In genomic region chr22:37805878-37806277, GRCh38 we compare ENCODE assay signal across 8 cellular contexts. TPM values are rescaled to one million over a fixed set of nuclear protein-coding genes. Genes with fewer than 3 reads are reported as not detected.
DNase-seq lines count a peak whose midpoint lies in the region; ATAC-seq, FAIRE-seq and TF ChIP-seq lines count a peak whose summit lies in the region.
"Had no signal": no experiment of that assay in that cellular context is flagged by ENCODE, and none has a peak within 500 bp of the region (broad histone marks: within the 10 kb centered on the region; RNA-seq: fewer than 3 reads in every experiment).

No MANE protein-coding gene starts in this region.

- H3K27ac ChIP-seq in cardiac muscle cell = peak overlapping the region; percentile 40
- H3K27ac ChIP-seq in kidney (ENCODE audit: low read depth in 2 of 2, low read length in 2 of 2) = peak overlapping the region; percentile 90 to 91
- peak overlapping the region; percentile 92 for H3K27ac ChIP-seq in vagina

- H3K9ac ChIP-seq in kidney (ENCODE audit: low read length in 2 of 2) = peak overlapping the region; percentile 85 to 89

- H3K27me3 ChIP-seq in cardiac muscle cell = no peaks in the 10 kb centered on the region
- no peaks in the 10 kb centered on the region for H3K27me3 ChIP-seq in vagina

- intact Hi-C loops in Right ventricle myocardium superior (cut with DNase I) = no loop called here
- intact Hi-C loops in kidney (cut with DNase I) = no loop called here
- intact Hi-C loops in vagina (cut with DNase I) = no loop called here

- DNase-seq in cardiac muscle cell (ENCODE audit: low read depth in 1 of 2, low spot score in 1 of 2) = no peak
- DNase-seq in Right ventricle myocardium superior = no peak
- DNase-seq in kidney = no peak
- no peak for DNase-seq in vagina (ENCODE audit: extremely low spot score in 2 of 2)
- no peak for DNase-seq in GM19238 (ENCODE audit: insufficient read length, low spot score)

- FAIRE-seq in kidney (lab: Jason Lieb, UNC) = no peak

- H3K9me3 ChIP-seq in cardiac muscle cell (ENCODE audit: low read depth) (no peaks in the 10 kb centered on the region), kidney (ENCODE audit: control insufficient read depth in 1 of 2, low read length in 2 of 2) (no peaks in the 10 kb centered on the region), vagina (no peaks in the 10 kb centered on the region)

- TF ChIP-seq CTCF in cardiac muscle cell (IDR thresholded peaks at IDR 0.05; ENCODE audit: low read depth, low read length) (no peak), kidney (IDR thresholded peaks at IDR 0.05; ENCODE audit: borderline replicate concordance, extremely low read depth, insufficient read depth) (no peak), vagina (IDR thresholded peaks at IDR 0.05) (no peak)

- H3K4me3 ChIP-seq in cardiac muscle cell (peak overlapping the region; percentile 73), kidney (ENCODE audit: low read length in 2 of 2) (peak overlapping the region; percentile 82 to 85), vagina (peak overlapping the region; percentile 54 to 61)

- ATAC-seq in Right ventricle myocardium superior (ENCODE audit: poor library complexity) (no peak), GM18861 (IDR thresholded peaks at IDR 0.05; ENCODE audit: unreplicated experiment) (no peak)

- no peaks in the 10 kb centered on the region for H3K36me3 ChIP-seq in cardiac muscle cell
- H3K36me3 ChIP-seq in kidney (ENCODE audit: control insufficient read depth in 1 of 2, insufficient read depth in 2 of 2, low read length in 2 of 2) = no peaks in the 10 kb centered on the region
- H3K36me3 ChIP-seq in vagina = no peaks in the 10 kb centered on the region

- peaks cover 16% of the 10 kb centered on the region for H3K4me1 ChIP-seq in cardiac muscle cell (ENCODE audit: low read depth)
- peaks cover 14 to 15% of the 10 kb centered on the region in 2 donors for H3K4me1 ChIP-seq in kidney (ENCODE audit: control insufficient read depth in 1 of 2, insufficient read depth in 1 of 2, low read depth in 1 of 2, low read length in 2 of 2)
- peaks cover 68% of the 10 kb centered on the region for H3K4me1 ChIP-seq in vagina

- TF ChIP-seq POLR2A in vagina (IDR thresholded peaks at IDR 0.05) = no peak

RNA-seq across cellular contexts. Expression of gene GCAT, which starts 1.9 kb away (rescaled TPM):
- 74.2 and 95.0 TPM in 2 replicates for total RNA-seq in cardiac muscle cell
- 66.4 and 97.6 TPM in 2 replicates for polyA plus RNA-seq in cardiac muscle cell
- 31.0 TPM for total RNA-seq in Right ventricle myocardium superior
- 8.9 TPM for total RNA-seq in kidney
- 35.9 TPM for polyA plus RNA-seq in kidney (ENCODE audit: insufficient read depth, low read depth, low replicate concordance)
- total RNA-seq in vagina = 7.6 TPM

RNA-seq across cellular contexts. Expression of gene GALR3, which starts 17.3 kb away (rescaled TPM):
- total RNA-seq in cardiac muscle cell = not detected in 2 replicates
- polyA plus RNA-seq in cardiac muscle cell = 0.95 and 1.0 TPM in 2 replicates
- total RNA-seq in Right ventricle myocardium superior = not detected
- not detected for total RNA-seq in kidney
- polyA plus RNA-seq in kidney (ENCODE audit: insufficient read depth, low read depth, low replicate concordance) = not detected
- total RNA-seq in vagina = not detected
- total RNA-seq: cerebellum, HT1080 had no signal

RNA-seq across cellular contexts. Expression of gene ANKRD54, which starts 38.3 kb away (rescaled TPM):
- total RNA-seq in cardiac muscle cell (49.9 and 59.1 TPM in 2 replicates), Right ventricle myocardium superior (17.1 TPM), kidney (21.3 TPM), vagina (56.7 TPM)
- polyA plus RNA-seq in cardiac muscle cell (43.8 and 44.2 TPM in 2 replicates), kidney (ENCODE audit: insufficient read depth, low read depth, low replicate concordance) (26.6 TPM)

RNA-seq across cellular contexts. Expression of gene EIF3L, which starts 43.3 kb away (rescaled TPM):
- total RNA-seq in cardiac muscle cell (407 and 422 TPM in 2 replicates), Right ventricle myocardium superior (326 TPM), kidney (352 TPM), vagina (338 TPM)
- polyA plus RNA-seq in cardiac muscle cell (213 and 387 TPM in 2 replicates), kidney (ENCODE audit: insufficient read depth, low read depth, low replicate concordance) (376 TPM)

Comparison
In these comparisons a context has a peak if more than half of its experiments do, and no peak if none do; other contexts are left out.
1. H3K27ac ChIP-seq: peak in every context shown above with its lines; median percentile 92 in vagina; 90 in kidney; 40 in cardiac muscle cell.